ENCODE assay signal across 7 cellular contexts in the genomic region with DNA sequence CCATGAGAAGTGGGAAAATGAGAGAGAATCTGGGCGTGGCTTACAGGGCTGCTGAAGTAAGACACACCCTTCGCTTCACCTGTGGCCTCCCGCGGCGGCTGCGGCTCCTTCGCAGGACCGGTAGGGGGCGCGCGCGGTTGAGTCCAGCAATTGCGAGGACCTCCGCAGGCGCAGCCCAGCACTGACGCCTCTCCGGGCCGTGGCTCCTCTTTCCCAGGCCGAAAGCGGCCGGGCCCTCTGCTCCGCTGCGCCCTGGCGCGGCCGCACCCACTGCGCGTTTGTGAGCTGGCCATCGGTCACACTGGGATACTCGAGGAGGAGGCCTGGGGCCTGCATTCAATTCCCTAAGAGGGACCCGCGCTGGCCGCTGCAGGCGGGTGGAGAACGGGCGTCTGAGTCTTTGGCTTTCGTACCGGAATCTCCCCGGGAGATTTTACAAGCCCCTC. TPM values are rescaled to one million over a fixed set of nuclear protein-coding genes. Genes with fewer than 3 reads are reported as not detected.
A peak's percentile ranks its signal among the peaks of the same experiment; 100 is the strongest.
DNase-seq lines count a peak whose midpoint lies in the region; ATAC-seq lines count a peak whose summit lies in the region.

Gene LRRD1, minus strand, starts transcription at position 215 of the 446 bp plus-strand sequence. CDS start 13,940 bp downstream, outside the sequence.

- peaks cover 32% of the 10 kb centered on the region for H3K27me3 Mint-ChIP-seq in activated CD4-positive, alpha-beta T cell treated with anti-CD3 and anti-CD28 coated beads, Interleukin-2, amount 10 ng/mL, durations not matched to agents 24 days and 14 days

- H3K4me3 Mint-ChIP-seq in activated CD4-positive, alpha-beta T cell treated with anti-CD3 and anti-CD28 coated beads, Interleukin-2, amount 10 ng/mL, durations not matched to agents 24 days and 14 days = peak within 1 kb of the TSS; percentile 76

- no peaks in the 10 kb centered on the region for H3K9me3 Mint-ChIP-seq in activated CD4-positive, alpha-beta T cell treated with anti-CD3 and anti-CD28 coated beads, Interleukin-2, amount 10 ng/mL, durations not matched to agents 24 days and 14 days

- H3K27ac Mint-ChIP-seq in activated CD4-positive, alpha-beta T cell treated with anti-CD3 and anti-CD28 coated beads, Interleukin-2, amount 10 ng/mL, durations not matched to agents 24 days and 14 days = no peak within 1 kb of the TSS

- ATAC-seq in GM18502 (IDR thresholded peaks at IDR 0.05; ENCODE audit: poor library complexity, unreplicated experiment) (peak; percentile 99), HG02885 (IDR thresholded peaks at IDR 0.05; ENCODE audit: poor library complexity, unreplicated experiment) (peak; percentile 100), left colon (peak; percentile 99)

- H3K4me1 Mint-ChIP-seq in activated CD4-positive, alpha-beta T cell treated with anti-CD3 and anti-CD28 coated beads, Interleukin-2, amount 10 ng/mL, durations not matched to agents 24 days and 14 days = peaks cover 1% of the 10 kb centered on the region

- H3K36me3 Mint-ChIP-seq in activated CD4-positive, alpha-beta T cell treated with anti-CD3 and anti-CD28 coated beads, Interleukin-2, amount 10 ng/mL, durations not matched to agents 24 days and 14 days (ENCODE audit: low read depth) = no peaks in the 10 kb centered on the region

- DNase-seq in NCI-H2107 treated with DMSO at 0.1 percent for 48 hours (lab: John Stamatoyannopoulos, UW; ENCODE audit: unreplicated experiment) = peak; percentile 62
- peak; percentile 97 for DNase-seq in activated CD4-positive, alpha-beta T cell treated with anti-CD3 and anti-CD28 coated beads, Interleukin-2, amount 10 ng/mL, durations not matched to agents 24 days and 14 days
- peak; percentile 25 for DNase-seq in cortex of kidney (lab: John Stamatoyannopoulos, UW)
- DNase-seq in left colon = peak; percentile 85 to 91
- peak; percentile 87 to 89 for DNase-seq in stimulated activated CD4-positive, alpha-beta T cell treated with anti-CD3 and anti-CD28 coated beads, Interleukin-1b, Interleukin-23, amount 100 ng/mL, for 4 hours (ENCODE audit: low read depth in 2 of 2)

- intact Hi-C loops in activated CD4-positive, alpha-beta T cell treated with anti-CD3 and anti-CD28 coated beads, Interleukin-2, amount 10 ng/mL, durations not matched to agents 24 days and 14 days (cut with micrococcal nuclease) = loop anchor here (1.0 to 2.0 kb wide), 3 partner anchors 44 to 268 kb away; partner anchors contain the start of genes CYP51A1 and GATAD1
- intact Hi-C loops in left colon (cut with DNase I, micrococcal nuclease) = no loop called here

RNA-seq across cellular contexts. Expression of gene LRRD1, which starts in this region (rescaled TPM):
- not detected in 2 replicates for total RNA-seq in activated CD4-positive, alpha-beta T cell treated with anti-CD3 and anti-CD28 coated beads, Interleukin-2, amount 10 ng/mL, durations not matched to agents 24 days and 14 days
- under 1 TPM in 1 of 2 donors, not detected in 1; 0.18 TPM for total RNA-seq in left colon

Comparison
In these comparisons a context has a peak if more than half of its experiments do, and no peak if none do; other contexts are left out.
1. Peak in every context shown above with its lines: DNase-seq and ATAC-seq.
2. Peak in DNase-seq in activated CD4-positive, alpha-beta T cell treated with anti-CD3 and anti-CD28 coated beads, Interleukin-2, amount 10 ng/mL, durations not matched to agents 24 days and 14 days; RNA of the gene not detected or under 1 TPM.
3. Peak in DNase-seq and ATAC-seq in left colon; RNA of the gene not detected or under 1 TPM.
4. DNase-seq: peak in every context shown above with its lines; median percentile 97 in activated CD4-positive, alpha-beta T cell treated with anti-CD3 and anti-CD28 coated beads, Interleukin-2, amount 10 ng/mL, durations not matched to agents 24 days and 14 days; 88 in left colon; 88 in stimulated activated CD4-positive, alpha-beta T cell treated with anti-CD3 and anti-CD28 coated beads, Interleukin-1b, Interleukin-23, amount 100 ng/mL, for 4 hours; 62 in NCI-H2107 treated with DMSO at 0.1 percent for 48 hours; 25 in cortex of kidney.